8 cellular contexts compared by ENCODE assay signal in the genomic region with DNA sequence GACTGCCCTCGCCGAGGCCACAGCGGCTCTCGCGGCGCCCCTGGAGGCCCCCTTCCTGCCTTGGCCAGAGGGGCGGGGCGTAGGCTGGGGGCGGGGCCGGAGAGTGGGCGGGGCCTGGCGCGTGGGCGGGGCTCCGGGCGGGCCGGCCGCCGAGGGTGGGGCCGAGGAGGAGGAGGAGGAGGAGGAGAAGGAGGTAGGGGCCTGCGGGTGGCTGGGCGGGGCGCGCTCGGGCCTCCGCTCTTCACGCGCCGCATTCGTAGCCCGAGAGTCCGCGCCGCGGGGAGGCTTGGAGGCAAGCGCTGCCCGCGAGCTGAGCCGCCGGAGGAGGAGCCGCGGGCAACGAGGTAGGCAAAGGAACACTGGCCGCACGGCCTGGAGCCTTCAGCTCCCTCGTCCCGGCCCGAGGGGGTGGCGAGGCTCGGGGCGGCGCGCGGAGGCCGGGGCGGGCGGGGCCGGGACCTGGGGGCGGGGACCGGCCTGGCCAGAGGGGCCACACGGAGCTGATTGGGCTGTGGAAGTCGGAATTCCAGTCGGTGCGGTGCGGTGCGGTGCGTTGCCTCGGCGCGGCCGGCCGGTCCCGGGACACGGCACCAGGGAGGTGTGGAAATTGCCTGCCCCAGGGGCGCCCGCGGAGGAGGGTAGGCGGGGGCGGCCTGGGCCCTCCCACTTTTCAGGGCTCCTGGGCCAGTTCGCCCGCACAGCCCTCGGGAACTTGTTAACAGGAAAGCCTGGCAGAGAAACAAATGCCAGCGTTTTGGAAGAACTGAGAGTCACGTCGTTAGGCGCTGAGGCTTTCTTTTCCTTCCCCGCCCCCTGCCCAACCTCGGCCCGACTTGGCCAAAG.
DNase-seq lines count a peak whose midpoint lies in the region; ATAC-seq lines count a peak whose summit lies in the region.

A gene with protein sequence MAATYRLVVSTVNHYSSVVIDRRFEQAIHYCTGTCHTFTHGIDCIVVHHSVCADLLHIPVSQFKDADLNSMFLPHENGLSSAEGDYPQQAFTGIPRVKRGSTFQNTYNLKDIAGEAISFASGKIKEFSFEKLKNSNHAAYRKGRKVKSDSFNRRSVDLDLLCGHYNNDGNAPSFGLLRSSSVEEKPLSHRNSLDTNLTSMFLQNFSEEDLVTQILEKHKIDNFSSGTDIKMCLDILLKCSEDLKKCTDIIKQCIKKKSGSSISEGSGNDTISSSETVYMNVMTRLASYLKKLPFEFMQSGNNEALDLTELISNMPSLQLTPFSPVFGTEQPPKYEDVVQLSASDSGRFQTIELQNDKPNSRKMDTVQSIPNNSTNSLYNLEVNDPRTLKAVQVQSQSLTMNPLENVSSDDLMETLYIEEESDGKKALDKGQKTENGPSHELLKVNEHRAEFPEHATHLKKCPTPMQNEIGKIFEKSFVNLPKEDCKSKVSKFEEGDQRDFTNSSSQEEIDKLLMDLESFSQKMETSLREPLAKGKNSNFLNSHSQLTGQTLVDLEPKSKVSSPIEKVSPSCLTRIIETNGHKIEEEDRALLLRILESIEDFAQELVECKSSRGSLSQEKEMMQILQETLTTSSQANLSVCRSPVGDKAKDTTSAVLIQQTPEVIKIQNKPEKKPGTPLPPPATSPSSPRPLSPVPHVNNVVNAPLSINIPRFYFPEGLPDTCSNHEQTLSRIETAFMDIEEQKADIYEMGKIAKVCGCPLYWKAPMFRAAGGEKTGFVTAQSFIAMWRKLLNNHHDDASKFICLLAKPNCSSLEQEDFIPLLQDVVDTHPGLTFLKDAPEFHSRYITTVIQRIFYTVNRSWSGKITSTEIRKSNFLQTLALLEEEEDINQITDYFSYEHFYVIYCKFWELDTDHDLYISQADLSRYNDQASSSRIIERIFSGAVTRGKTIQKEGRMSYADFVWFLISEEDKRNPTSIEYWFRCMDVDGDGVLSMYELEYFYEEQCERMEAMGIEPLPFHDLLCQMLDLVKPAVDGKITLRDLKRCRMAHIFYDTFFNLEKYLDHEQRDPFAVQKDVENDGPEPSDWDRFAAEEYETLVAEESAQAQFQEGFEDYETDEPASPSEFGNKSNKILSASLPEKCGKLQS (N-terminal part only) (plus strand): TSS at position 223 of the 843 bp plus-strand sequence. CDS start 35,771 bp downstream, outside the sequence.

- peak; percentile 80 for ATAC-seq in GM18502 (IDR thresholded peaks at IDR 0.05; ENCODE audit: poor library complexity, unreplicated experiment)
- peak; percentile 69 for ATAC-seq in HG02973 (IDR thresholded peaks at IDR 0.05; ENCODE audit: unreplicated experiment)

- DNase-seq in NCI-H2171 (lab: John Stamatoyannopoulos, UW) (peak; percentile 72), cerebellar cortex (ENCODE audit: low spot score) (peak; percentile 55), iris pigment epithelial cell (ENCODE audit: low read depth) (peak; percentile 84), smooth muscle cell of the brain vasculature (ENCODE audit: low read depth, low spot score) (peak; percentile 76)
- DNase-seq in activated CD4-positive, alpha-beta T cell treated with anti-CD3 and anti-CD28 coated beads for 1 hour = peak; percentile 50
- no peak for DNase-seq in NK-92 treated with Interleukin-12 subunit alpha and Interleukin-12 subunit beta, amount 100 ng/mL, for 24 hours (lab: John Stamatoyannopoulos, UW)
